In the genomic region with DNA sequence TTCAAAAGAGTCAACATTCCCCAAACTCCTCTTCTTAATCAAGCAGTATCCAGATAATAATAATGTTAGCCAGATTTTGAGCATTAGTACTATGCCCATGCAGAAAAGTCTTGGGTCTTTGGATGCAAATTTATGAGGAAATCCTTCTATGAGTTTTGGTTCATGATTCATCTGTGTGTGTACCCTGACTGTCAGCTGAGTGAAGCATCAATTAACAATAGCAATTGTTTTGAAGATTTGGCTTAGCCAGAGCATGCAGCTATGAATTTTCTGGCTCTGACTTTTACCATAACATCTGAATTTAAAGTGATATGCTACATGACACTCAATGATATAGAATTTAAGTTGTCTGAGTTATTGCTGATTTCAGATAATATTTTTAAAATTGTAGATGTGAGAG, we compare ENCODE assay signal across 14 cellular contexts.
"Had no signal": no experiment of that assay in that cellular context is flagged by ENCODE, and none has a peak within 500 bp of the region (broad histone marks: within the 10 kb centered on the region; RNA-seq: fewer than 3 reads in every experiment).

No MANE protein-coding gene starts in this region.

- H3K4me3 ChIP-seq: esophagus squamous epithelium, heart right ventricle, ovary, right atrium auricular region had no signal

- H3K9me3 ChIP-seq: esophagus squamous epithelium, heart right ventricle, ovary, right atrium auricular region had no signal

- H3K4me1 ChIP-seq: esophagus squamous epithelium, heart right ventricle, right atrium auricular region had no signal

- H3K36me3 ChIP-seq: esophagus squamous epithelium, heart right ventricle, ovary, right atrium auricular region had no signal

- H3K27me3 ChIP-seq: esophagus squamous epithelium, ovary, right atrium auricular region had no signal

- ATAC-seq: activated CD4-positive, CD25-positive, alpha-beta regulatory T cell treated with anti-CD3 and anti-CD28 coated beads, Interleukin-2, amount 50 U/mL, for 24 hours; activated naive CD8-positive, alpha-beta T cell treated with anti-CD3 and anti-CD28 coated beads, Interleukin-2, amount 50 U/mL, for 24 hours; heart right ventricle; left ventricle myocardium superior; stimulated activated effector memory CD8-positive, alpha-beta T cell treated with anti-CD3 and anti-CD28 coated beads, Interleukin-12 subunit alpha, Interleukin-12 subunit beta, amount 100 ng/mL, for 72 hours had no signal

- DNase-seq: activated CD4-positive, alpha-beta T cell treated with anti-CD3 and anti-CD28 coated beads, Interleukin-2, amount 50 U/mL, for 4 hours; activated naive CD4-positive, alpha-beta T cell; activated naive CD8-positive, alpha-beta T cell treated with anti-CD3 and anti-CD28 coated beads, Interleukin-2, amount 50 U/mL, for 24 hours; activated T-cell treated with anti-CD3 and anti-CD28 coated beads, Interleukin-2, amount 50 U/mL, for 48 hours; esophagus squamous epithelium; heart right ventricle; islet precursor cell; left ventricle myocardium superior; ovary; SIG-M5; T-helper 2 cell had no signal

- H3K27ac ChIP-seq: esophagus squamous epithelium, heart right ventricle, ovary, right atrium auricular region had no signal
